Comparison of ENCODE assay signal across 8 cellular contexts in genomic region chr12:64672925-64673409, GRCh38.
DNase-seq lines count a peak whose midpoint lies in the region; ATAC-seq, FAIRE-seq and TF ChIP-seq lines count a peak whose summit lies in the region.

No MANE protein-coding gene starts in this region.

- intact Hi-C loops in kidney (cut with DNase I) = no loop called here
- intact Hi-C loops in vagina (cut with DNase I) = no loop called here

- H3K4me3 ChIP-seq in kidney (ENCODE audit: low read length in 2 of 2) = peak overlapping the region in 1 of 2 donors; percentile 3
- no peak overlapping the region for H3K4me3 ChIP-seq in vagina

- TF ChIP-seq CTCF in kidney (IDR thresholded peaks at IDR 0.05; ENCODE audit: borderline replicate concordance, extremely low read depth, insufficient read depth) (no peak), vagina (IDR thresholded peaks at IDR 0.05) (no peak)

- H3K9ac ChIP-seq in kidney (ENCODE audit: low read length in 2 of 2) = no peak overlapping the region

- no peak overlapping the region for H3K27ac ChIP-seq in kidney (ENCODE audit: low read depth in 2 of 2, low read length in 2 of 2)
- H3K27ac ChIP-seq in vagina = peak overlapping the region; percentile 20

- ATAC-seq in GM18858 (IDR thresholded peaks at IDR 0.05; ENCODE audit: unreplicated experiment) = no peak
- no peak for ATAC-seq in GM18907 (IDR thresholded peaks at IDR 0.05; ENCODE audit: unreplicated experiment)

- H3K9me3 ChIP-seq in kidney (ENCODE audit: control insufficient read depth in 1 of 2, low read length in 2 of 2) = no peaks in the 10 kb centered on the region
- H3K9me3 ChIP-seq in vagina = no peaks in the 10 kb centered on the region

- no peaks in the 10 kb centered on the region for H3K27me3 ChIP-seq in vagina

- DNase-seq in HCEC 1CT (peak; percentile 64), NCI-H2227 (lab: John Stamatoyannopoulos, UW; ENCODE audit: unreplicated experiment) (peak; percentile 50), kidney (peak; percentile 85), vagina (ENCODE audit: extremely low spot score in 2 of 2) (no peak), NCI-H526 treated with DMSO at 0.1 percent for 48 hours (lab: John Stamatoyannopoulos, UW) (no peak)
- DNase-seq in activated T-helper 9 cell treated with anti-CD3 and anti-CD28 coated beads, Interleukin-2, amount 50 U/mL, for 16 hours (ENCODE audit: low read depth) = peak; percentile 25

- no peak for FAIRE-seq in kidney (lab: Jason Lieb, UNC)

- no peak for TF ChIP-seq POLR2A in vagina (IDR thresholded peaks at IDR 0.05)

- no peaks in the 10 kb centered on the region for H3K36me3 ChIP-seq in kidney (ENCODE audit: control insufficient read depth in 1 of 2, insufficient read depth in 2 of 2, low read length in 2 of 2)
- no peaks in the 10 kb centered on the region for H3K36me3 ChIP-seq in vagina

- H3K4me1 ChIP-seq in kidney (ENCODE audit: control insufficient read depth in 1 of 2, insufficient read depth in 1 of 2, low read depth in 1 of 2, low read length in 2 of 2) (peaks cover 11 to 21% of the 10 kb centered on the region in 2 donors), vagina (peaks cover 71% of the 10 kb centered on the region)

Comparison
In these comparisons a context has a peak if more than half of its experiments do, and no peak if none do; other contexts are left out.
1. DNase-seq: peak in HCEC 1CT (single experiment), NCI-H2227 (single experiment), activated T-helper 9 cell treated with anti-CD3 and anti-CD28 coated beads, Interleukin-2, amount 50 U/mL, for 16 hours (single experiment) and kidney (single experiment); none in vagina (0 of 2) and NCI-H526 treated with DMSO at 0.1 percent for 48 hours (single experiment).